Comparison of ENCODE assay signal across 8 cellular contexts in the genomic region with DNA sequence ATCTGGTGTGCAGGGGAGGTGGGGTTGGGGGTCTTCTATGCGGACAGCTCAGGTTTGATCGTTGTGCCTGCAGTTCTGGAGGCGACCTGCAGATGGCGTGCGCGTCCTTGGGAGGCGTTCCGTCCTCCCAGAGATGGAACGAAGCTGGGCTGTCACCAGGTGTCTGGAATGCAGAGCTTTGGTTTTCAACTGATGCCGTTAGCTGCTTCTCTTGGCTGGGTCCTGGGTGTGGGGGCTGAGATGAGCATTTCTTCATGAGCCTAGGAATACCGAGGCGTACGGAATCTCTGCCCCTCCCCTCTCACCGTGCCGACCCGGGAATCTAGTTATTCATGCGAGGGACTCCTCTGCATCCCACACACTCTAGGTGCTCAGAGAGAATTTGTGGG.
A peak's percentile ranks its signal among the peaks of the same experiment; 100 is the strongest.
DNase-seq lines count a peak whose midpoint lies in the region; ATAC-seq and TF ChIP-seq lines count a peak whose summit lies in the region.

No MANE protein-coding gene starts in this region.

- H3K4me1 ChIP-seq in right atrium auricular region = peaks cover 0 to 7% of the 10 kb centered on the region in 2 donors

- no peaks in the 10 kb centered on the region for H3K27me3 ChIP-seq in right atrium auricular region

- H3K27ac ChIP-seq in right atrium auricular region = no peak overlapping the region

- TF ChIP-seq CTCF in LNCaP clone FGC (IDR thresholded peaks at IDR 0.05; ENCODE audit: control insufficient read depth, extremely low read depth, insufficient read depth) (peak; percentile 97), right atrium auricular region (IDR thresholded peaks at IDR 0.05) (peak; percentile 92 to 98)

- H3K9me3 ChIP-seq in right atrium auricular region = no peaks in the 10 kb centered on the region

- ATAC-seq in GM18519 (IDR thresholded peaks at IDR 0.05; ENCODE audit: low FRiP score, unreplicated experiment) (no peak), GM19455 (IDR thresholded peaks at IDR 0.05; ENCODE audit: unreplicated experiment) (no peak)

- peak; percentile 60 for DNase-seq in EH (ENCODE audit: low read depth)
- no peak for DNase-seq in LNCaP clone FGC (ENCODE audit: low read depth)
- DNase-seq in SW480 (ENCODE audit: low spot score) = peak; percentile 53
- peak; percentile 27 for DNase-seq in amniotic epithelial cell (ENCODE audit: low read depth)
- no peak for DNase-seq in right atrium auricular region (ENCODE audit: low spot score)
- peak; percentile 90 for DNase-seq in retina

- H3K36me3 ChIP-seq in right atrium auricular region = no peaks in the 10 kb centered on the region

- H3K4me3 ChIP-seq in LNCaP clone FGC (ENCODE audit: low read depth, low read length) (no peak overlapping the region), right atrium auricular region (no peak overlapping the region)

Comparison
In these comparisons a context has a peak if more than half of its experiments do, and no peak if none do; other contexts are left out.
1. DNase-seq: peak in EH (single experiment), SW480 (single experiment), amniotic epithelial cell (single experiment) and retina (single experiment); none in LNCaP clone FGC (single experiment) and right atrium auricular region (single experiment).